In the genomic region with DNA sequence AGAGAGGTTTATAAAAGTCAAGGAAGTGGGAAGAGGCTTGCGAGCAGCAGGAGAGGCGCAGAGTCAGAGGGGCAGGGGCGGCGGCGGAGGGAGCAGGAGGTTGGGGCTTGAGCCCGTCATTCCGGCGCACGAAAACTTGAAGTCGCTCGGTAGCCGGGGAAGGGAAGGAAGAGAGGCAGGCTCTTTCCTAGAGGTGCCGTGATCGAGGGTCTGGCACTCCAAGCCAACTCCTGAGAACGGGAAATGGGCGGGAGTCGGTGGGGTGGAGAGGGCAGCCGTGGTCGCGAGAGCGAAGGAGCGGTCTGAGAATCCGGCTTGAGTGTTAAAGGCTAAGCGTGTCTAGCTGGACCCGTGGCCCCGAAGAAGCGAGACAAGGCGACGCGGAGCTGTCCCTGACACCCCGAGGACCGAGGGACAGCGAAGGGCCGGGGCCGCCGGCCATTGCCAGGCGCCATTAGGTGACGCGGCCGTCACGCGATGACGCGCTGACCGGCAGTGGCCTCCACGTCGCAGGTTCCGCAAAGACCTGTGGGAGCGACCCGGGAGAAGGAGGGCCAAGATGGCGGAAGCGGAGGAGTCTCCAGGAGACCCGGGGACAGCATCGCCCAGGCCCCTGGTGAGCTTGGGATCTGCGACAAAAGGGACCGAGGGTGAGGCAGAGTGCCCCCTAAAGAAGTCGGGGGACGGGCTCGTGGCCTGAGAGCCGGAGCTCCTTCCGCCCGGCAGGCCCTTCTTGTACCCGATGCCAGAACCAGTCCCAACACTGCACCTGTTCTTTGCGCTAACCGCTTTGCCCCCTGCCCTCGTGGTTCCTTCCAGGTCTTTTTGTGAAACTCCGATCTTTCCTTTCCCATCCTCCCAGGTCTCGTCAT, we compare ENCODE assay signal across 8 cellular contexts. TPM values are rescaled to one million over a fixed set of nuclear protein-coding genes. Genes with fewer than 3 reads are reported as not detected.
DNase-seq lines count a peak whose midpoint lies in the region; ATAC-seq, FAIRE-seq and TF ChIP-seq lines count a peak whose summit lies in the region.

A gene with protein sequence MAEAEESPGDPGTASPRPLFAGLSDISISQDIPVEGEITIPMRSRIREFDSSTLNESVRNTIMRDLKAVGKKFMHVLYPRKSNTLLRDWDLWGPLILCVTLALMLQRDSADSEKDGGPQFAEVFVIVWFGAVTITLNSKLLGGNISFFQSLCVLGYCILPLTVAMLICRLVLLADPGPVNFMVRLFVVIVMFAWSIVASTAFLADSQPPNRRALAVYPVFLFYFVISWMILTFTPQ (plus strand): TSS at position 544 of the 872 bp plus-strand sequence. CDS start 16 bp downstream, at position 560.

- DNase-seq in GM12892 (ENCODE audit: insufficient read length) (peak; percentile 50), NCI-H1105 (lab: John Stamatoyannopoulos, UW) (peak; percentile 48), amniotic epithelial cell (ENCODE audit: low read depth) (peak; percentile 58), heart right ventricle (peak; percentile 76 to 78), progenitor cell of endocrine pancreas (ENCODE audit: low spot score, unreplicated experiment) (peak; percentile 48), ureter (ENCODE audit: low spot score) (peak; percentile 81)

- peak within 1 kb of the TSS; percentile 100 for H3K27ac Mint-ChIP-seq in progenitor cell of endocrine pancreas

- peaks cover 0 to 5% (median 0%) of the 10 kb centered on the region in 9 donors for H3K36me3 ChIP-seq in heart right ventricle

- peak; percentile 99 for ATAC-seq in HG02610 (IDR thresholded peaks at IDR 0.05; ENCODE audit: unreplicated experiment)
- peak; percentile 96 to 99 (median 98) for ATAC-seq in heart right ventricle

- TF ChIP-seq CTCF in heart right ventricle (IDR thresholded peaks at IDR 0.05) (no peak), progenitor cell of endocrine pancreas (IDR thresholded peaks at IDR 0.05; ENCODE audit: unreplicated experiment) (no peak)

- peaks cover 10% of the 10 kb centered on the region for H3K9me3 Mint-ChIP-seq in progenitor cell of endocrine pancreas (ENCODE audit: low read depth)

- H3K4me3 ChIP-seq in heart right ventricle, result peak within 1 kb of the TSS; percentile 53 to 85 (median 69)

- peaks cover 2% of the 10 kb centered on the region for H3K27me3 Mint-ChIP-seq in progenitor cell of endocrine pancreas

- H3K9me3 ChIP-seq in heart right ventricle, result peaks cover 0 to 6% (median 0%) of the 10 kb centered on the region in 11 donors

- peak within 1 kb of the TSS; percentile 87 to 98 (median 96) for H3K27ac ChIP-seq in heart right ventricle

- H3K4me1 Mint-ChIP-seq in progenitor cell of endocrine pancreas (ENCODE audit: low read depth), result peaks cover 5% of the 10 kb centered on the region

- TF ChIP-seq POLR2A in GM12892 (IDR thresholded peaks at IDR 0.05; ENCODE audit: low read depth, low read length), result peak; percentile 96

- 0 to 1% methylated on average over 59 to 68 of the region's 68 CpGs for WGBS in heart right ventricle, 2 donors

- intact Hi-C loops in T-helper 1 cell treated with Interleukin-12 subunit alpha and Interleukin-12 subunit beta and Interleukin-4 antibody, amounts not matched to agents 30 ng/mL and 1 ng/mL, for 36 hours (cut with micrococcal nuclease), result loop anchor here (2.0 kb wide), 2 partner anchors 188 to 666 kb away; a partner anchor contains a TSS
- intact Hi-C loops in heart right ventricle (cut with DNase I), result no loop called here

- H3K4me1 ChIP-seq in heart right ventricle, result peaks cover 0 to 36% (median 19%) of the 10 kb centered on the region in 9 donors

- FAIRE-seq in GM12892 (lab: Jason Lieb, UNC), result peak; percentile 86

- peak within 1 kb of the TSS; percentile 93 for H3K4me3 Mint-ChIP-seq in progenitor cell of endocrine pancreas (ENCODE audit: low read depth)

- peaks cover 5% of the 10 kb centered on the region for H3K36me3 Mint-ChIP-seq in progenitor cell of endocrine pancreas (ENCODE audit: insufficient read depth)

- H3K27me3 ChIP-seq in heart right ventricle, result peaks cover 0 to 15% (median 0%) of the 10 kb centered on the region in 7 donors

RNA-seq across cellular contexts. Expression of the gene that starts here (rescaled TPM):
- polyA plus RNA-seq in GM12892 (2012; ENCODE audit: missing spikeins), result 8.1 TPM
- 19.4 and 19.6 TPM in 2 replicates for total RNA-seq in T-helper 1 cell treated with Interleukin-12 subunit alpha and Interleukin-12 subunit beta and Interleukin-4 antibody, amounts not matched to agents 30 ng/mL and 1 ng/mL, for 36 hours
- total RNA-seq in heart right ventricle (10 to 100 TPM; 28.9 to 35.0 (median 29.4) TPM), progenitor cell of endocrine pancreas (44.5 and 47.2 TPM in 2 replicates), ureter (41.3 TPM)
- polyA plus RNA-seq in heart right ventricle, result 10 to 100 TPM in 1 of 2 donors, 1 to 10 TPM in 1; 8.0 to 12.5 TPM

Comparison
In these comparisons a context has a peak if more than half of its experiments do, and no peak if none do; other contexts are left out.
1. Peak in every context shown above with its lines: DNase-seq, ATAC-seq, H3K4me3 ChIP-seq and H3K27ac ChIP-seq.